Comparison of ENCODE assay signal across 24 cellular contexts in genomic region chr1:95905818-95906395, GRCh38.
"Had no signal": no experiment of that assay in that cellular context is flagged by ENCODE, and none has a peak within 500 bp of the region (broad histone marks: within the 10 kb centered on the region; RNA-seq: fewer than 3 reads in every experiment).

No MANE protein-coding gene starts in this region.

- H3K27ac ChIP-seq: neural progenitor cell, ovary, parathyroid adenoma, psoas muscle, right lobe of liver, sigmoid colon, stomach, testis, tibial artery, transverse colon, upper lobe of left lung, vagina had no signal

- ATAC-seq: natural killer cell; psoas muscle; right cardiac atrium; right lobe of liver; stimulated activated effector memory CD8-positive, alpha-beta T cell treated with anti-CD3 and anti-CD28 coated beads, Interleukin-12 subunit alpha, Interleukin-12 subunit beta, amount 100 ng/mL, for 72 hours; stimulated activated naive B cell treated with anti-CD40 and anti-IgM and Interleukin-4, amounts not matched to agents 10 μg/mL and 1 μg/mL and 100 μg/mL, for 72 hours had no signal

- H3K9me3 ChIP-seq: ovary, psoas muscle, right lobe of liver, sigmoid colon, stomach, testis, tibial artery, transverse colon, upper lobe of left lung, vagina had no signal

- H3K36me3 ChIP-seq: neural progenitor cell, ovary, right lobe of liver, sigmoid colon, stomach, tibial artery, transverse colon, upper lobe of left lung, vagina had no signal

- H3K4me1 ChIP-seq: neural progenitor cell, parathyroid adenoma, psoas muscle, right lobe of liver, sigmoid colon, stomach, testis, tibial artery, transverse colon, upper lobe of left lung, vagina had no signal

- H3K27me3 ChIP-seq: neural progenitor cell, ovary, right lobe of liver, sigmoid colon, stomach, testis, tibial artery, transverse colon, upper lobe of left lung, vagina had no signal

- DNase-seq: natural killer cell; occipital lobe; ovary; posterior cingulate gyrus; psoas muscle; right cardiac atrium; right lobe of liver; sigmoid colon; small intestine; stimulated activated CD4-positive, alpha-beta T cell treated with anti-CD3 and anti-CD28 coated beads, Interleukin-15, amount 100 ng/mL, for 24 hours; stimulated activated CD4-positive, alpha-beta T cell treated with anti-CD3 and anti-CD28 coated beads, Interleukin-2, amount 100 ng/mL, for 24 hours; stimulated activated CD4-positive, alpha-beta T cell treated with anti-CD3 and anti-CD28 coated beads, Interleukin-2, amount 100 ng/mL, for 48 hours; stimulated activated CD4-positive, alpha-beta T cell treated with anti-CD3 and anti-CD28 coated beads, Interleukin-4, amount 100 ng/mL, for 24 hours; stimulated activated naive B cell treated with anti-CD40 and anti-IgM and Interleukin-4, amounts not matched to agents 10 μg/mL and 1 μg/mL and 100 μg/mL, for 72 hours; stimulated activated naive CD4-positive, alpha-beta T cell treated with Interleukin-2 at 50 U/mL for 16 hours; stomach; testis; tibial artery; transverse colon; upper lobe of left lung had no signal

- H2AFZ ChIP-seq: neural progenitor cell, parathyroid adenoma had no signal

- H3K4me3 ChIP-seq: neural progenitor cell, ovary, psoas muscle, right lobe of liver, sigmoid colon, stomach, testis, tibial artery, transverse colon, upper lobe of left lung, vagina had no signal

- H3K4me2 ChIP-seq: neural progenitor cell had no signal

- H3K79me2 ChIP-seq: parathyroid adenoma had no signal
